Comparison of ENCODE assay signal across 17 cellular contexts in genomic region chr11:102539567-102539966, GRCh38. TPM values are rescaled to one million over a fixed set of nuclear protein-coding genes. Genes with fewer than 3 reads are reported as not detected.
A peak's percentile ranks its signal among the peaks of the same experiment; 100 is the strongest.
DNase-seq lines count a peak whose midpoint lies in the region; ATAC-seq and TF ChIP-seq lines count a peak whose summit lies in the region.
"Had no signal": no experiment of that assay in that cellular context is flagged by ENCODE, and none has a peak within 500 bp of the region (broad histone marks: within the 10 kb centered on the region; RNA-seq: fewer than 3 reads in every experiment).

No MANE protein-coding gene starts in this region.

- H2AFZ ChIP-seq in GM23338 (peak overlapping the region; percentile 67; the same call in 1 of the 2 replicates), neuronal stem cell (ENCODE audit: low read length) (no peak overlapping the region)
- H2AFZ ChIP-seq: GM23248 had no signal

- no peaks in the 10 kb centered on the region for H3F3A ChIP-seq in GM23338 (replicated peaks; ENCODE audit: low read depth)

- no peaks in the 10 kb centered on the region for H4K20me1 ChIP-seq in GM23338 (replicated peaks; ENCODE audit: insufficient read depth)

- peaks cover 3% of the 10 kb centered on the region; the same call in 1 of the 3 replicates for H3K4me1 Mint-ChIP-seq in GM23338
- H3K4me1 Mint-ChIP-seq: CD8-positive, alpha-beta memory T cell had no signal

- H3K27me3 ChIP-seq in GM23338 (ENCODE audit: insufficient read depth) (no peaks in the 10 kb centered on the region), neuronal stem cell (ENCODE audit: control insufficient read depth in 3 of 3, insufficient read depth in 3 of 3, low read depth in 1 of 3, low read length in 3 of 3) (peaks cover 0 to 2% (median 0%) of the 10 kb centered on the region in 3 experiments), prostate gland (replicated peaks; ENCODE audit: insufficient read depth) (peaks cover 2% of the 10 kb centered on the region)

- no peak overlapping the region for H3K14ac ChIP-seq in neuronal stem cell (ENCODE audit: low read length)

- no peak overlapping the region for H3K4me3 Mint-ChIP-seq in GM23338
- H3K4me3 Mint-ChIP-seq: H9 had no signal

- H3K9me2 ChIP-seq in GM23338 (ENCODE audit: insufficient read depth) = no peaks in the 10 kb centered on the region

- no peak overlapping the region for H3K27ac Mint-ChIP-seq in GM23338
- H3K27ac Mint-ChIP-seq: CD8-positive, alpha-beta memory T cell; H9 had no signal

- no peak overlapping the region for H2BK15ac ChIP-seq in neuronal stem cell (ENCODE audit: low read length)

- no peaks in the 10 kb centered on the region for H3K9me3 ChIP-seq in neuronal stem cell (replicated peaks in 1 of 2; ENCODE audit: control insufficient read depth in 2 of 2, insufficient read depth in 1 of 2, low read depth in 1 of 2, low read length in 2 of 2)
- no peaks in the 10 kb centered on the region for H3K9me3 ChIP-seq in prostate gland
- H3K9me3 ChIP-seq: A549, BE2C, Caco-2 had no signal

- H2AK5ac ChIP-seq in neuronal stem cell (ENCODE audit: low read depth, low read length) = no peak overlapping the region

- H3K4ac ChIP-seq in neuronal stem cell (ENCODE audit: low read length) = no peak overlapping the region

- no peaks in the 10 kb centered on the region for H3K36me3 ChIP-seq in GM23338 (ENCODE audit: insufficient read depth)
- no peaks in the 10 kb centered on the region for H3K36me3 ChIP-seq in neuronal stem cell (replicated peaks in 1 of 2; ENCODE audit: control insufficient read depth in 2 of 2, insufficient read depth in 2 of 2, low read length in 2 of 2)
- no peaks in the 10 kb centered on the region for H3K36me3 ChIP-seq in prostate gland
- H3K36me3 ChIP-seq: BE2C had no signal

- no peak overlapping the region for H3K4me3 ChIP-seq in GM23338
- H3K4me3 ChIP-seq in neuronal stem cell (ENCODE audit: low read length in 2 of 2) = no peak overlapping the region
- no peak overlapping the region for H3K4me3 ChIP-seq in prostate gland
- H3K4me3 ChIP-seq: A549, GM23248 had no signal

- TF ChIP-seq CTCF in GM23338 (conservative IDR thresholded peaks at IDR 0.05; ENCODE audit: low read depth in 2 of 2) (no peak), prostate gland (IDR thresholded peaks at IDR 0.05) (no peak)

- WGBS in neuronal stem cell (ENCODE audit: extremely low coverage in 2 of 2, insufficient read length in 2 of 2, insufficient replicate concordance in 1 of 2), 2 donors = no CpG with 5 or more reads among the region's 2 CpGs
- WGBS in prostate gland = 81% methylated on average over 2 of the region's 2 CpGs

- H3K18ac ChIP-seq in neuronal stem cell (ENCODE audit: low read length) = no peak overlapping the region

- no peak for TF ChIP-seq POLR2A in prostate gland (IDR thresholded peaks at IDR 0.05)

- no peaks in the 10 kb centered on the region for H3K27me3 Mint-ChIP-seq in GM23338 (ENCODE audit: insufficient read depth, low read depth, poor library complexity)

- no peak for DNase-seq in GM23338 (ENCODE audit: low spot score)
- peak; percentile 73 for DNase-seq in SW480 (ENCODE audit: low spot score)
- no peak for DNase-seq in neuronal stem cell (ENCODE audit: low spot score)
- no peak for DNase-seq in stimulated activated CD4-positive, alpha-beta T cell treated with anti-CD3 and anti-CD28 coated beads, Interleukin-12 subunit alpha, Interleukin-12 subunit beta, amount 100 ng/mL, for 4 hours
- DNase-seq in prostate gland (ENCODE audit: low spot score) = no peak
- DNase-seq: BE2C; Caco-2; CD8-positive, alpha-beta memory T cell; DND-41; GF-D8; GM23248; H9 had no signal

- H4K8ac ChIP-seq in neuronal stem cell (ENCODE audit: low read depth, low read length) = no peak overlapping the region

- no peaks in the 10 kb centered on the region for H3K9me3 Mint-ChIP-seq in GM23338
- H3K9me3 Mint-ChIP-seq: CD8-positive, alpha-beta memory T cell; H9 had no signal

- no peaks in the 10 kb centered on the region for H3K36me3 Mint-ChIP-seq in GM23338 (ENCODE audit: low read depth)

- ATAC-seq in GM23338 (peak; percentile 29; the same call in 1 of the 3 replicates), HG02852 (IDR thresholded peaks at IDR 0.05; ENCODE audit: unreplicated experiment) (no peak)
- ATAC-seq: A549, HepG2 had no signal

- no peak overlapping the region for H2BK120ac ChIP-seq in neuronal stem cell (ENCODE audit: low read depth, low read length)

- intact Hi-C loops in prostate gland (cut with DNase I) = no loop called here

- no peaks in the 10 kb centered on the region for H3K79me1 ChIP-seq in neuronal stem cell (ENCODE audit: low read depth, low read length)

- no peak overlapping the region for H3K4me2 ChIP-seq in GM23338
- no peak overlapping the region for H3K4me2 ChIP-seq in neuronal stem cell (ENCODE audit: insufficient read depth, low read length, poor library complexity, severe bottlenecking)
- H3K4me2 ChIP-seq: A549 had no signal

- no peak overlapping the region for H3K9ac ChIP-seq in neuronal stem cell (ENCODE audit: low read depth, low read length, poor library complexity)
- H3K9ac ChIP-seq: GM23248 had no signal

- no peak overlapping the region for H4K91ac ChIP-seq in neuronal stem cell (ENCODE audit: low read depth, low read length, poor library complexity)

- no peaks in the 10 kb centered on the region for H3K4me1 ChIP-seq in GM23338 (ENCODE audit: insufficient read depth)
- peaks cover 0 to 3% of the 10 kb centered on the region in 2 donors for H3K4me1 ChIP-seq in neuronal stem cell (ENCODE audit: control insufficient read depth in 2 of 2, insufficient read depth in 1 of 2, low read depth in 1 of 2, low read length in 2 of 2)
- H3K4me1 ChIP-seq in prostate gland (replicated peaks) = no peaks in the 10 kb centered on the region
- H3K4me1 ChIP-seq: A549, BE2C, Caco-2 had no signal

- no peaks in the 10 kb centered on the region for H3K79me2 ChIP-seq in GM23338 (replicated peaks; ENCODE audit: insufficient read depth)

- H2BK12ac ChIP-seq in neuronal stem cell (ENCODE audit: low read length) = no peak overlapping the region

- no peak overlapping the region for H2BK5ac ChIP-seq in neuronal stem cell (ENCODE audit: low read length)

- peak overlapping the region; percentile 2 for H3K23ac ChIP-seq in neuronal stem cell (ENCODE audit: low read depth, low read length, poor library complexity)

- no peak overlapping the region for H3K27ac ChIP-seq in GM23338 (ENCODE audit: low read depth)
- no peak overlapping the region for H3K27ac ChIP-seq in neuronal stem cell (replicated peaks; ENCODE audit: low read length)
- H3K27ac ChIP-seq in prostate gland = no peak overlapping the region
- H3K27ac ChIP-seq: GM23248 had no signal

TF ChIP-seq in GM23338, 12 proteins besides CTCF, POLR2A, EP300 and RAD21 (continues in another document):
- TF ChIP-seq EZH2phosphoT487 (IDR thresholded peaks at IDR 0.05; ENCODE audit: unreplicated experiment) (no peak), ZNF114 (CRISPR knock-in tag; IDR thresholded peaks at IDR 0.05) (no peak), JUNB (IDR thresholded peaks at IDR 0.05; ENCODE audit: unreplicated experiment) (no peak), POLR2AphosphoS5 (IDR thresholded peaks at IDR 0.05; ENCODE audit: low read depth) (no peak), STAT1 (IDR thresholded peaks at IDR 0.05; ENCODE audit: unreplicated experiment) (no peak), EZH2 (IDR thresholded peaks at IDR 0.05; ENCODE audit: low read depth, unreplicated experiment) (no peak), REST (IDR thresholded peaks at IDR 0.05; ENCODE audit: unreplicated experiment) (no peak), CREB1 (CRISPR knock-in tag; IDR thresholded peaks at IDR 0.05; ENCODE audit: low read depth) (no peak), NANOG (IDR thresholded peaks at IDR 0.05; ENCODE audit: borderline replicate concordance) (no peak), ETS1 (IDR thresholded peaks at IDR 0.05) (no peak), ZNF331 (CRISPR knock-in tag; IDR thresholded peaks at IDR 0.05; ENCODE audit: low read depth) (no peak)

RNA-seq across cellular contexts. Expression of gene MMP7, which starts 9.0 kb away (rescaled TPM):
- not detected in 2 replicates for total RNA-seq in GM23338 (2014; rRNA removed; shearing (Covaris generic))
- not detected in 2 replicates for polyA plus RNA-seq in GM23338 (2016; fragmentation: Nextera tagmentation; extraction: Ambion mirVana)
- polyA plus RNA-seq in neuronal stem cell (2013, experiment 1 of 2) = not detected
- 0.04 TPM for polyA plus RNA-seq in neuronal stem cell (2013, experiment 2 of 2)
- total RNA-seq in prostate gland = 100 to 1,000 TPM; 115 to 171 TPM
- total RNA-seq: Caco-2; CD8-positive, alpha-beta memory T cell; GM23248; H9; HepG2; HT1080 had no signal
- polyA plus RNA-seq: AG04450; CD8-positive, alpha-beta memory T cell; GM23248 had no signal

Comparison
In these comparisons a context has a peak if more than half of its experiments do, and no peak if none do; other contexts are left out.
1. RNA of gene MMP7, which starts 9.0 kb away (total RNA-seq): 115 to 171 TPM in prostate gland; not detected in GM23338; every median in the first group is over 100 times any median in the second.